ENCODE assay signal across 8 cellular contexts in genomic region chr9:108272350-108272899, GRCh38.
A peak's percentile ranks its signal among the peaks of the same experiment; 100 is the strongest.
DNase-seq lines count a peak whose midpoint lies in the region; ATAC-seq and TF ChIP-seq lines count a peak whose summit lies in the region.

No MANE protein-coding gene starts in this region.

- TF ChIP-seq POLR2A in NB4 (IDR thresholded peaks at IDR 0.05; ENCODE audit: extremely low read depth, insufficient read length) (no peak), adrenal gland (IDR thresholded peaks at IDR 0.05) (no peak)

- H3K36me3 ChIP-seq in adrenal gland (replicated peaks in 1 of 2) (no peaks in the 10 kb centered on the region), left ventricle myocardium inferior (no peaks in the 10 kb centered on the region), rectal smooth muscle tissue (ENCODE audit: control insufficient read depth, insufficient read depth, low read length) (no peaks in the 10 kb centered on the region)

- 60 to 67% (median 63%) methylated on average over 7 of the region's 7 CpGs for WGBS in adrenal gland, 4 donors

- DNase-seq in 8988T (peak; percentile 43), GM13977 (ENCODE audit: low spot score) (no peak), NB4 (ENCODE audit: low read depth) (peak; percentile 53), adrenal gland (peak; percentile 37 to 67 (median 52)), left ventricle myocardium inferior (peak; percentile 40)
- no peak for DNase-seq in activated T-helper 1 cell treated with anti-CD3 and anti-CD28 coated beads, Interleukin-12 subunit alpha, Interleukin-12 subunit beta, Interleukin-2, Interleukin-4 antibody, amounts not matched to agents 30 ng/mL and 10 ng/mL and 1 ng/mL, durations not matched to agents 14 hours and 24 hours and 36 hours (ENCODE audit: low spot score)

- ATAC-seq in GM18870 (IDR thresholded peaks at IDR 0.05; ENCODE audit: unreplicated experiment), result no peak

- no peak overlapping the region for H3K27ac Mint-ChIP-seq in activated T-helper 1 cell treated with anti-CD3 and anti-CD28 coated beads, Interleukin-12 subunit alpha, Interleukin-12 subunit beta, Interleukin-2, Interleukin-4 antibody, amounts not matched to agents 30 ng/mL and 10 ng/mL and 1 ng/mL, durations not matched to agents 14 hours and 24 hours and 36 hours

- H3K36me3 Mint-ChIP-seq in activated T-helper 1 cell treated with anti-CD3 and anti-CD28 coated beads, Interleukin-12 subunit alpha, Interleukin-12 subunit beta, Interleukin-2, Interleukin-4 antibody, amounts not matched to agents 30 ng/mL and 10 ng/mL and 1 ng/mL, durations not matched to agents 14 hours and 24 hours and 36 hours (ENCODE audit: low read depth), result no peaks in the 10 kb centered on the region

- H3K4me1 ChIP-seq in adrenal gland (replicated peaks in 1 of 2) (no peaks in the 10 kb centered on the region), left ventricle myocardium inferior (peaks cover 12% of the 10 kb centered on the region), rectal smooth muscle tissue (ENCODE audit: control insufficient read depth, insufficient read depth, low read length) (no peaks in the 10 kb centered on the region)

- no peaks in the 10 kb centered on the region for H3K4me1 Mint-ChIP-seq in activated T-helper 1 cell treated with anti-CD3 and anti-CD28 coated beads, Interleukin-12 subunit alpha, Interleukin-12 subunit beta, Interleukin-2, Interleukin-4 antibody, amounts not matched to agents 30 ng/mL and 10 ng/mL and 1 ng/mL, durations not matched to agents 14 hours and 24 hours and 36 hours (ENCODE audit: low read depth)

- no peaks in the 10 kb centered on the region for H3K9me3 Mint-ChIP-seq in activated T-helper 1 cell treated with anti-CD3 and anti-CD28 coated beads, Interleukin-12 subunit alpha, Interleukin-12 subunit beta, Interleukin-2, Interleukin-4 antibody, amounts not matched to agents 30 ng/mL and 10 ng/mL and 1 ng/mL, durations not matched to agents 14 hours and 24 hours and 36 hours

- intact Hi-C loops in adrenal gland (cut with DNase I), result loop anchor here in 1 of 2 donors (5.0 kb wide), 1 partner anchor 785 kb away; the partner anchor contains the start of gene KLF4
- intact Hi-C loops in left ventricle myocardium inferior (cut with micrococcal nuclease), result loop anchor here (5.0 kb wide), 1 partner anchor 790 kb away; no protein-coding TSS in a partner anchor
- intact Hi-C loops in activated T-helper 1 cell treated with anti-CD3 and anti-CD28 coated beads, Interleukin-12 subunit alpha, Interleukin-12 subunit beta, Interleukin-2, Interleukin-4 antibody, amounts not matched to agents 30 ng/mL and 10 ng/mL and 1 ng/mL, durations not matched to agents 14 hours and 24 hours and 36 hours (cut with micrococcal nuclease), result no loop called here

- in situ Hi-C loops in GM13977 (cut with MboI; ENCODE audit: low pct_unique_long_range_greater_than_20kb, low sequenced_read_pairs, unreplicated experiment), result no loop called here

- H3K27me3 Mint-ChIP-seq in activated T-helper 1 cell treated with anti-CD3 and anti-CD28 coated beads, Interleukin-12 subunit alpha, Interleukin-12 subunit beta, Interleukin-2, Interleukin-4 antibody, amounts not matched to agents 30 ng/mL and 10 ng/mL and 1 ng/mL, durations not matched to agents 14 hours and 24 hours and 36 hours (ENCODE audit: insufficient read depth), result no peaks in the 10 kb centered on the region

- H3K9me3 ChIP-seq in adrenal gland (replicated peaks in 1 of 3), result no peaks in the 10 kb centered on the region
- H3K9me3 ChIP-seq in left ventricle myocardium inferior (replicated peaks), result no peaks in the 10 kb centered on the region

- TF ChIP-seq CTCF in GM13977 (IDR thresholded peaks at IDR 0.05; ENCODE audit: extremely low read depth, insufficient read depth, missing control alignments), result peak; percentile 46
- peak; percentile 36 for TF ChIP-seq CTCF in NB4 (IDR thresholded peaks at IDR 0.05; ENCODE audit: low read depth, low read length)
- TF ChIP-seq CTCF in adrenal gland (IDR thresholded peaks at IDR 0.05), result peak; percentile 51 to 67 (median 60)
- TF ChIP-seq CTCF in left ventricle myocardium inferior (IDR thresholded peaks at IDR 0.05; ENCODE audit: borderline replicate concordance), result peak; percentile 75

- H3K27ac ChIP-seq in adrenal gland (peak overlapping the region in 1 of 5 donors; percentile 9), left ventricle myocardium inferior (replicated peaks) (peak overlapping the region; percentile 46), rectal smooth muscle tissue (ENCODE audit: low read depth, low read length) (peak overlapping the region; percentile 38)

- H3K27me3 ChIP-seq in adrenal gland (no peaks in the 10 kb centered on the region), left ventricle myocardium inferior (ENCODE audit: low read depth) (no peaks in the 10 kb centered on the region), rectal smooth muscle tissue (ENCODE audit: control insufficient read depth, insufficient read depth, low read length) (no peaks in the 10 kb centered on the region)

- H3K9ac ChIP-seq in rectal smooth muscle tissue (ENCODE audit: low read length), result peak overlapping the region; percentile 8

- H3K4me3 Mint-ChIP-seq in activated T-helper 1 cell treated with anti-CD3 and anti-CD28 coated beads, Interleukin-12 subunit alpha, Interleukin-12 subunit beta, Interleukin-2, Interleukin-4 antibody, amounts not matched to agents 30 ng/mL and 10 ng/mL and 1 ng/mL, durations not matched to agents 14 hours and 24 hours and 36 hours, result no peak overlapping the region

- H3K4me3 ChIP-seq in NB4 (ENCODE audit: low read depth, low read length) (no peak overlapping the region), adrenal gland (peak overlapping the region in 1 of 4 donors; percentile 16), left ventricle myocardium inferior (peak overlapping the region; percentile 30), rectal smooth muscle tissue (ENCODE audit: low read length) (peak overlapping the region; percentile 49)

Comparison
In these comparisons a context has a peak if more than half of its experiments do, and no peak if none do; other contexts are left out.
1. DNase-seq: peak in 8988T (single experiment), NB4 (single experiment), adrenal gland (7 of 7) and left ventricle myocardium inferior (single experiment); none in GM13977 (single experiment) and activated T-helper 1 cell treated with anti-CD3 and anti-CD28 coated beads, Interleukin-12 subunit alpha, Interleukin-12 subunit beta, Interleukin-2, Interleukin-4 antibody, amounts not matched to agents 30 ng/mL and 10 ng/mL and 1 ng/mL, durations not matched to agents 14 hours and 24 hours and 36 hours (single experiment).
2. Peak in every context shown above with its lines, with median percentiles within 50 percentile points of each other: CTCF ChIP-seq.